ENCODE assay signal across 1 cellular context in the genomic region with DNA sequence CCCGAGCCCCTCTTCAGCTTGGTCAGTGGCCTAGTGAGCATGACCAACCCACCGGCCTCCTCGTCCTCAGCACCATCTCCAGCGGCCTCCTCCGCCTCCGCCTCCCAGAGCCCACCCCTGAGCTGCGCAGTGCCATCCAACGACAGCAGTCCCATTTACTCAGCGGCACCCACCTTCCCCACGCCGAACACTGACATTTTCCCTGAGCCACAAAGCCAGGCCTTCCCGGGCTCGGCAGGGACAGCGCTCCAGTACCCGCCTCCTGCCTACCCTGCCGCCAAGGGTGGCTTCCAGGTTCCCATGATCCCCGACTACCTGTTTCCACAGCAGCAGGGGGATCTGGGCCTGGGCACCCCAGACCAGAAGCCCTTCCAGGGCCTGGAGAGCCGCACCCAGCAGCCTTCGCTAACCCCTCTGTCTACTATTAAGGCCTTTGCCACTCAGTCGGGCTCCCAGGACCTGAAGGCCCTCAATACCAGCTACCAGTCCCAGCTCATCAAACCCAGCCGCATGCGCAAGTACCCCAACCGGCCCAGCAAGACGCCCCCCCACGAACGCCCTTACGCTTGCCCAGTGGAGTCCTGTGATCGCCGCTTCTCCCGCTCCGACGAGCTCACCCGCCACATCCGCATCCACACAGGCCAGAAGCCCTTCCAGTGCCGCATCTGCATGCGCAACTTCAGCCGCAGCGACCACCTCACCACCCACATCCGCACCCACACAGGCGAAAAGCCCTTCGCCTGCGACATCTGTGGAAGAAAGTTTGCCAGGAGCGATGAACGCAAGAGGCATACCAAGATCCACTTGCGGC.
TF ChIP-seq lines count a peak whose summit lies in the region.

No MANE protein-coding gene starts in this region.

TF ChIP-seq in WTC11, 78 proteins besides CTCF, POLR2A, EP300 and RAD21 (continued from another document):
- TF ChIP-seq USF2 (CRISPR knock-in tag; IDR thresholded peaks at IDR 0.05): no peak
- no peak for TF ChIP-seq ESRRA (CRISPR knock-in tag; IDR thresholded peaks at IDR 0.05; ENCODE audit: borderline replicate concordance)
- no peak for TF ChIP-seq SOX15 (CRISPR knock-in tag; IDR thresholded peaks at IDR 0.05)
